In genomic region chr10:122045212-122045611, GRCh38 we compare ENCODE assay signal across 21 cellular contexts. TPM values are rescaled to one million over a fixed set of nuclear protein-coding genes. Genes with fewer than 3 reads are reported as not detected.
DNase-seq lines count a peak whose midpoint lies in the region; ATAC-seq, FAIRE-seq and TF ChIP-seq lines count a peak whose summit lies in the region.
"Had no signal": no experiment of that assay in that cellular context is flagged by ENCODE, and none has a peak within 500 bp of the region (broad histone marks: within the 10 kb centered on the region; RNA-seq: fewer than 3 reads in every experiment).

No MANE protein-coding gene starts in this region.

- H3K27me3 Mint-ChIP-seq in nephron (ENCODE audit: low read depth): no peaks in the 10 kb centered on the region

- TF ChIP-seq CTCF in nephron (IDR thresholded peaks at IDR 0.05; ENCODE audit: unreplicated experiment in 3 of 3) (no peak), thoracic aorta (IDR thresholded peaks at IDR 0.05) (no peak)

- H3K9me3 ChIP-seq in HUES48 (ENCODE audit: control insufficient read depth, insufficient read depth, low read length) (no peaks in the 10 kb centered on the region), esophagus (ENCODE audit: control insufficient read depth in 2 of 2, insufficient read depth in 1 of 2, low read depth in 1 of 2, low read length in 1 of 2) (no peaks in the 10 kb centered on the region), thoracic aorta (no peaks in the 10 kb centered on the region), small intestine (ENCODE audit: control insufficient read depth, low read depth) (no peaks in the 10 kb centered on the region)
- H3K9me3 ChIP-seq: testis had no signal

- no peaks in the 10 kb centered on the region for H3K36me3 ChIP-seq in HUES48 (ENCODE audit: control insufficient read depth, insufficient read depth, low read length)
- H3K36me3 ChIP-seq in esophagus (ENCODE audit: control insufficient read depth in 2 of 2, insufficient read depth in 2 of 2, low read length in 1 of 2): no peaks in the 10 kb centered on the region
- no peaks in the 10 kb centered on the region for H3K36me3 ChIP-seq in thoracic aorta
- H3K36me3 ChIP-seq in small intestine (ENCODE audit: control insufficient read depth in 2 of 2, insufficient read depth in 2 of 2, low read length in 2 of 2): no peaks in the 10 kb centered on the region

- H3K9me3 Mint-ChIP-seq in nephron: no peaks in the 10 kb centered on the region
- H3K9me3 Mint-ChIP-seq: H9, WTC11 had no signal

- H3K27ac ChIP-seq in HUES48 (ENCODE audit: low read depth, low read length) (peak overlapping the region; percentile 47), esophagus (ENCODE audit: low read depth in 2 of 2, low read length in 1 of 2) (peak overlapping the region; percentile 35 to 58), thoracic aorta (peak overlapping the region in 1 of 2 donors; percentile 72), small intestine (ENCODE audit: low read depth in 1 of 2, low read length in 1 of 2) (no peak overlapping the region)
- H3K27ac ChIP-seq: SK-N-MC, testis had no signal

- ATAC-seq in thoracic aorta (ENCODE audit: insufficient number of reproducible peaks, low FRiP score, low read depth): no peak
- ATAC-seq in GM18517 (IDR thresholded peaks at IDR 0.05; ENCODE audit: unreplicated experiment): no peak

- no peak for FAIRE-seq in small intestine (lab: Jason Lieb, UNC)
- FAIRE-seq: RCC 7860 had no signal

- H3K4me3 ChIP-seq in HUES48 (ENCODE audit: low read depth, low read length) (peak overlapping the region; percentile 15; the same call in 1 of the 2 replicates), esophagus (ENCODE audit: low read depth in 1 of 2, low read length in 2 of 2) (no peak overlapping the region), thoracic aorta (peak overlapping the region; percentile 58), small intestine (ENCODE audit: low read depth in 1 of 2, low read length in 2 of 2) (no peak overlapping the region)
- H3K4me3 ChIP-seq: SK-N-MC, testis had no signal

- no peaks in the 10 kb centered on the region for H3K27me3 ChIP-seq in HUES48 (ENCODE audit: control insufficient read depth, insufficient read depth, low read length)
- no peaks in the 10 kb centered on the region for H3K27me3 ChIP-seq in esophagus (ENCODE audit: control insufficient read depth in 1 of 2, insufficient read depth in 2 of 2, low read length in 2 of 2)
- H3K27me3 ChIP-seq in thoracic aorta (replicated peaks; ENCODE audit: insufficient read depth): no peaks in the 10 kb centered on the region
- H3K27me3 ChIP-seq in small intestine (ENCODE audit: control insufficient read depth in 2 of 2, insufficient read depth in 2 of 2, low read length in 2 of 2): no peaks in the 10 kb centered on the region
- H3K27me3 ChIP-seq: testis had no signal

- no peak overlapping the region for H3K9ac ChIP-seq in HUES48 (ENCODE audit: low read depth, low read length)

- WGBS in esophagus, 2 donors: 77 to 81% methylated on average over 5 of the region's 5 CpGs
- WGBS in small intestine, 3 donors: 75 to 91% (median 88%) methylated on average over 5 of the region's 5 CpGs

- no peak for DNase-seq in thoracic aorta (ENCODE audit: low spot score)
- DNase-seq in NOMO-1 treated with DMSO at 0.1 percent for 48 hours (lab: John Stamatoyannopoulos, UW; ENCODE audit: unreplicated experiment): no peak
- no peak for DNase-seq in small intestine
- DNase-seq: activated CD4-positive, alpha-beta T cell treated with anti-CD3 and anti-CD28 coated beads, Interleukin-2, amount 50 U/mL, for 48 hours; activated effector memory CD4-positive, alpha-beta T cell treated with Interleukin-2 at 50 U/mL for 16 hours; caudate nucleus; DMS79; dorsolateral prefrontal cortex; erythroblast; H9; NCI-H1105 treated with DMSO at 0.1 percent for 48 hours; NCI-H510A had no signal

- peak overlapping the region in 2 of 3 experiments; percentile 48 to 83 for H3K27ac Mint-ChIP-seq in nephron

- H3K4me3 Mint-ChIP-seq in nephron: no peak overlapping the region
- H3K4me3 Mint-ChIP-seq: WTC11 had no signal

- H3K4me1 Mint-ChIP-seq in nephron: peaks cover 36% of the 10 kb centered on the region

- H3K4me1 ChIP-seq in HUES48 (ENCODE audit: control insufficient read depth, insufficient read depth, low read length) (peaks cover 18% of the 10 kb centered on the region), esophagus (ENCODE audit: control insufficient read depth in 2 of 2, insufficient read depth in 2 of 2, low read length in 1 of 2) (peaks cover 0 to 3% of the 10 kb centered on the region in 2 donors), thoracic aorta (ENCODE audit: control insufficient read depth in 1 of 2, low read depth in 2 of 2) (peaks cover 0 to 25% of the 10 kb centered on the region in 2 donors), small intestine (ENCODE audit: control insufficient read depth in 2 of 2, insufficient read depth in 1 of 2, low read depth in 1 of 2, low read length in 1 of 2) (peaks cover 0 to 4% of the 10 kb centered on the region in 2 donors)

- no peaks in the 10 kb centered on the region for H3K36me3 Mint-ChIP-seq in nephron (ENCODE audit: low read depth)
- H3K36me3 Mint-ChIP-seq: WTC11 had no signal

RNA-seq across cellular contexts. Expression of gene TACC2, which starts 56.2 kb away (rescaled TPM):
- polyA plus RNA-seq in esophagus (10 to 100 TPM; 47.8 to 51.8 TPM), small intestine (10 to 100 TPM; 28.6 to 99.5 (median 55.4) TPM)
- total RNA-seq in thoracic aorta: 10 to 100 TPM; 52.1 to 71.0 TPM
- total RNA-seq: T-helper 2 cell treated with Interferon-gamma antibody and Interleukin-4, amounts not matched to agents 100 ng/mL and 5 ng/mL, for 36 hours had no signal

Comparison
In these comparisons a context has a peak if more than half of its experiments do, and no peak if none do; other contexts are left out.
1. H3K27ac ChIP-seq: peak in HUES48 (single experiment) and esophagus (2 of 2); none in small intestine (0 of 2).
2. H3K4me3 ChIP-seq: peak in HUES48 (single experiment) and thoracic aorta (single experiment); none in esophagus (0 of 2) and small intestine (0 of 2).